In the genomic region with DNA sequence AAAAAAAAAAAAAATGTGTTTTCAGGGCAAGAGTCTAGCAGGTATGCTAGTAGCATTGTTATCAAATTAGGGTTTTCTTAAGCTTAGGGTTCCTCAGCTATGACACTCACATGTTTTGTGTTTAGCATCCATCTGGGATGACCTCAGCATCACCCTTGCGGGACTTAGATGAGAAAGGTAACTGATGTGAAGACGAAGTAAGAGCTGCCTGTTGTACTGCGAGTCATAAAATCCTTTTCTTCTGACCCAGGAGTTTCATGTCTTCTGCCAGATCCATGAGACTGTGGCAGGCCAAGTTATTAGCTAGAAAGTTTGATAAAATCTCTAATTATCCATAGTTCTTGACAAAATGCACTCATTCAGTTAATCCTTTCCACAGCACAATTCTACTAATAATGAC, we compare ENCODE assay signal across 20 cellular contexts.
DNase-seq lines count a peak whose midpoint lies in the region; ATAC-seq and TF ChIP-seq lines count a peak whose summit lies in the region.
"Had no signal": no experiment of that assay in that cellular context is flagged by ENCODE, and none has a peak within 500 bp of the region (broad histone marks: within the 10 kb centered on the region; RNA-seq: fewer than 3 reads in every experiment).

No MANE protein-coding gene starts in this region.

- TF ChIP-seq CTCF in GM13976 (IDR thresholded peaks at IDR 0.05; ENCODE audit: borderline replicate concordance, control extremely low read depth, extremely low read depth, insufficient read depth, missing control alignments): no peak

- DNase-seq in DMS53 (lab: John Stamatoyannopoulos, UW) (peak; percentile 4), DMS53 treated with DMSO at 0.1 percent for 48 hours (lab: John Stamatoyannopoulos, UW; ENCODE audit: unreplicated experiment) (no peak), GM13976 (ENCODE audit: low spot score) (no peak)
- DNase-seq in effector CD4-positive, alpha-beta T cell: no peak
- DNase-seq: 8988T; ACHN; BE2C; C1 segment of cervical spinal cord; CD4-positive, alpha-beta memory T cell; CD4-positive, CD25-positive, alpha-beta regulatory T cell; CD8-positive, alpha-beta memory T cell; COR-L47; DMS 273 treated with DMSO at 0.1 percent for 48 hours; DMS153; DMS79; DND-41; EL; GDM1 had no signal

- in situ Hi-C loops in GM13976 (cut with MboI; ENCODE audit: low sequenced_read_pairs, unreplicated experiment): no loop called here

- ATAC-seq in GM18519 (IDR thresholded peaks at IDR 0.05; ENCODE audit: low FRiP score, unreplicated experiment): peak; percentile 69
- ATAC-seq in HG02885 (IDR thresholded peaks at IDR 0.05; ENCODE audit: poor library complexity, unreplicated experiment): peak; percentile 73
